ENCODE assay signal across 8 cellular contexts in genomic region chr14:50823763-50824636, GRCh38. TPM values are rescaled to one million over a fixed set of nuclear protein-coding genes. Genes with fewer than 3 reads are reported as not detected.
DNase-seq lines count a peak whose midpoint lies in the region; ATAC-seq and TF ChIP-seq lines count a peak whose summit lies in the region.

No MANE protein-coding gene starts in this region.

- peak overlapping the region; percentile 97 for H3K27ac Mint-ChIP-seq in activated naive CD4-positive, alpha-beta T cell treated with anti-CD3 and anti-CD28 coated beads, Interleukin-2, amount 50 U/mL, for 24 hours
- peak overlapping the region; percentile 94 for H3K27ac Mint-ChIP-seq in activated naive CD8-positive, alpha-beta T cell

- ATAC-seq in HG02981 (IDR thresholded peaks at IDR 0.05; ENCODE audit: unreplicated experiment), result peak; percentile 82

- intact Hi-C loops in A673 (cut with micrococcal nuclease; ENCODE audit: unreplicated experiment), result no loop called here

- no peak for TF ChIP-seq CTCF in A673 (conservative IDR thresholded peaks at IDR 0.05; ENCODE audit: low read depth, low read length)

- H3K27me3 ChIP-seq in A673 (replicated peaks; ENCODE audit: insufficient read depth, low read depth, low read length, poor library complexity), result no peaks in the 10 kb centered on the region

- H3K27me3 Mint-ChIP-seq in activated naive CD4-positive, alpha-beta T cell treated with anti-CD3 and anti-CD28 coated beads, Interleukin-2, amount 50 U/mL, for 24 hours, result no peaks in the 10 kb centered on the region
- H3K27me3 Mint-ChIP-seq in activated naive CD8-positive, alpha-beta T cell, result no peaks in the 10 kb centered on the region

- H3K4me1 ChIP-seq in A673 (ENCODE audit: insufficient read depth, low read length, poor library complexity, severe bottlenecking), result peaks cover 14% of the 10 kb centered on the region

- H3K36me3 Mint-ChIP-seq in activated naive CD4-positive, alpha-beta T cell treated with anti-CD3 and anti-CD28 coated beads, Interleukin-2, amount 50 U/mL, for 24 hours, result peaks cover 15% of the 10 kb centered on the region
- peaks cover 16% of the 10 kb centered on the region for H3K36me3 Mint-ChIP-seq in activated naive CD8-positive, alpha-beta T cell

- H3K27ac ChIP-seq in A673 (ENCODE audit: low read depth, low read length, poor library complexity, severe bottlenecking), result no peak overlapping the region

- H3K9me3 ChIP-seq in A673 (ENCODE audit: low read depth, low read length, poor library complexity, severe bottlenecking), result no peaks in the 10 kb centered on the region

- DNase-seq in activated naive CD4-positive, alpha-beta T cell treated with anti-CD3 and anti-CD28 coated beads, Interleukin-2, amount 50 U/mL, for 16 hours, result no peak
- DNase-seq in renal cortical epithelial cell (ENCODE audit: low read depth) (peak; percentile 83), UCSD-AML1 (lab: John Stamatoyannopoulos, UW; ENCODE audit: unreplicated experiment) (no peak), A673 (ENCODE audit: low spot score) (no peak)
- no peak for DNase-seq in stimulated activated CD4-positive, alpha-beta T cell treated with anti-CD3 and anti-CD28 coated beads, Interleukin-1b, Interleukin-23, amount 100 ng/mL, for 48 hours

- CTCF ChIA-PET in A673 (lab: Charles Lee), result no interaction called here

- POLR2A ChIA-PET in A673 (lab: Charles Lee; ENCODE audit: low non-redundant PET), result interaction anchor here (0.6 kb wide), 1 partner anchor 1184 kb away, joined by 3 read pairs; no protein-coding TSS in a partner anchor

- H3K4me3 Mint-ChIP-seq in activated naive CD4-positive, alpha-beta T cell treated with anti-CD3 and anti-CD28 coated beads, Interleukin-2, amount 50 U/mL, for 24 hours, result peak overlapping the region; percentile 84
- H3K4me3 Mint-ChIP-seq in activated naive CD8-positive, alpha-beta T cell, result peak overlapping the region; percentile 78

- no peaks in the 10 kb centered on the region for H3K36me3 ChIP-seq in A673 (ENCODE audit: insufficient read depth, low read length, poor library complexity, severe bottlenecking)

- H3K9me3 Mint-ChIP-seq in activated naive CD4-positive, alpha-beta T cell treated with anti-CD3 and anti-CD28 coated beads, Interleukin-2, amount 50 U/mL, for 24 hours, result no peaks in the 10 kb centered on the region
- peaks cover 5% of the 10 kb centered on the region for H3K9me3 Mint-ChIP-seq in activated naive CD8-positive, alpha-beta T cell (ENCODE audit: low read depth)

- no peak overlapping the region for H3K4me3 ChIP-seq in A673 (ENCODE audit: low read depth, low read length, poor library complexity, severe bottlenecking)

- peaks cover 97% of the 10 kb centered on the region for H3K4me1 Mint-ChIP-seq in activated naive CD4-positive, alpha-beta T cell treated with anti-CD3 and anti-CD28 coated beads, Interleukin-2, amount 50 U/mL, for 24 hours
- H3K4me1 Mint-ChIP-seq in activated naive CD8-positive, alpha-beta T cell (ENCODE audit: low read depth), result peaks cover 92% of the 10 kb centered on the region

- no TSS peak for BruUV-seq in A673 (replicated peaks; lab: Mats Ljungman, UMichigan)

RNA-seq across cellular contexts. Expression of gene NIN, which starts 7.0 kb away (rescaled TPM):
- total RNA-seq in renal cortical epithelial cell (30.0 and 78.2 TPM in 2 replicates), A673 (2021) (61.0 and 63.5 TPM in 2 replicates)

RNA-seq across cellular contexts. Expression of gene ABHD12B, which starts 47.9 kb away (rescaled TPM):
- total RNA-seq in renal cortical epithelial cell (not detected in 2 replicates), A673 (2021) (0.37 and 0.74 TPM in 2 replicates)
